ENCODE assay signal across 9 cellular contexts in the genomic region with DNA sequence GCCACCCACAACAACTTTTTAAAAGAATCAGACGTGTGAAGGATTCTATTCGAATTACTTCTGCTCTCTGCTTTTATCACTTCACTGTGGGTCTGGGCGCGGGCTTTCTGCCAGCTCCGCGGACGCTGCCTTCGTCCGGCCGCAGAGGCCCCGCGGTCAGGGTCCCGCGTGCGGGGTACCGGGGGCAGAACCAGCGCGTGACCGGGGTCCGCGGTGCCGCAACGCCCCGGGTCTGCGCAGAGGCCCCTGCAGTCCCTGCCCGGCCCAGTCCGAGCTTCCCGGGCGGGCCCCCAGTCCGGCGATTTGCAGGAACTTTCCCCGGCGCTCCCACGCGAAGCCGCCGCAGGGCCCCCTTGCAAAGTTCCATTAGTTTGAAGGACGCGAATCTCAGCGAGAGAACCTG. TPM values are rescaled to one million over a fixed set of nuclear protein-coding genes. Genes with fewer than 3 reads are reported as not detected.
DNase-seq lines count a peak whose midpoint lies in the region; ATAC-seq, FAIRE-seq and TF ChIP-seq lines count a peak whose summit lies in the region.
"Had no signal": no experiment of that assay in that cellular context is flagged by ENCODE, and none has a peak within 500 bp of the region (broad histone marks: within the 10 kb centered on the region; RNA-seq: fewer than 3 reads in every experiment).

No MANE protein-coding gene starts in this region.

- DNase-seq in bronchial epithelial cell (ENCODE audit: low read depth): no peak
- no peak for DNase-seq in keratinocyte (ENCODE audit: low read depth, low spot score)
- DNase-seq in smooth muscle cell (lab: John Stamatoyannopoulos, UW; ENCODE audit: unreplicated experiment): no peak
- DNase-seq in activated CD4-positive, alpha-beta T cell treated with anti-CD3 and anti-CD28 coated beads for 48 hours: no peak

- H3K27ac ChIP-seq in HUES6 (ENCODE audit: low read depth, low read length) (no peak overlapping the region), keratinocyte (ENCODE audit: control insufficient read depth, insufficient read depth, low read length) (no peak overlapping the region), smooth muscle cell (ENCODE audit: low read depth) (no peak overlapping the region)

- no peaks in the 10 kb centered on the region for H3K9me1 ChIP-seq in keratinocyte (ENCODE audit: control insufficient read depth, extremely low read depth, insufficient read depth, low read length)

- H3K4me1 ChIP-seq in HUES6 (ENCODE audit: control insufficient read depth, insufficient read depth, low read length): peaks cover 19% of the 10 kb centered on the region
- peaks cover 25% of the 10 kb centered on the region for H3K4me1 ChIP-seq in keratinocyte (ENCODE audit: control insufficient read depth, extremely low read depth, insufficient read depth, low read length)
- peaks cover 18% of the 10 kb centered on the region for H3K4me1 ChIP-seq in smooth muscle cell (ENCODE audit: low read depth)

- peak overlapping the region; percentile 33 for H2AFZ ChIP-seq in keratinocyte (ENCODE audit: control insufficient read depth, low read length)
- peak overlapping the region; percentile 94 for H2AFZ ChIP-seq in smooth muscle cell (ENCODE audit: low read depth)

- H3K9me3 ChIP-seq in HUES6 (ENCODE audit: control insufficient read depth, insufficient read depth, low read depth, low read length) (no peaks in the 10 kb centered on the region), keratinocyte (ENCODE audit: control insufficient read depth, low read depth, low read length) (no peaks in the 10 kb centered on the region), smooth muscle cell (replicated peaks; ENCODE audit: low read depth) (no peaks in the 10 kb centered on the region)

- ATAC-seq in GM21825 (IDR thresholded peaks at IDR 0.05; ENCODE audit: unreplicated experiment) (no peak), HG03571 (IDR thresholded peaks at IDR 0.05; ENCODE audit: unreplicated experiment) (no peak), HG02981 (IDR thresholded peaks at IDR 0.05; ENCODE audit: unreplicated experiment) (no peak)

- WGBS in smooth muscle cell (ENCODE audit: low lambda C conversion rate): 4% methylated on average over 39 of the region's 40 CpGs

- peaks cover 79% of the 10 kb centered on the region for H3K27me3 ChIP-seq in HUES6 (ENCODE audit: control insufficient read depth, insufficient read depth, low read length)
- H3K27me3 ChIP-seq in bronchial epithelial cell (ENCODE audit: control insufficient read depth, insufficient read depth, low read length): peaks cover 2% of the 10 kb centered on the region
- no peaks in the 10 kb centered on the region for H3K27me3 ChIP-seq in keratinocyte (ENCODE audit: control insufficient read depth, extremely low read depth, insufficient read depth, low read length)
- H3K27me3 ChIP-seq in smooth muscle cell (ENCODE audit: low read depth): no peaks in the 10 kb centered on the region

- no peak for FAIRE-seq in bronchial epithelial cell (lab: Jason Lieb, UNC)
- no peak for FAIRE-seq in keratinocyte (lab: Jason Lieb, UNC)
- FAIRE-seq: colon had no signal

- H3K9ac ChIP-seq in HUES6 (ENCODE audit: low read length): no peak overlapping the region
- peak overlapping the region; percentile 54 for H3K9ac ChIP-seq in keratinocyte (ENCODE audit: control insufficient read depth, extremely low read depth, insufficient read depth, low read length)
- no peak overlapping the region for H3K9ac ChIP-seq in smooth muscle cell (ENCODE audit: low read depth)

- H3K4me2 ChIP-seq in keratinocyte (ENCODE audit: control insufficient read depth, extremely low read depth, insufficient read depth, low read depth, low read length) (peak overlapping the region; percentile 73), smooth muscle cell (peak overlapping the region; percentile 89)

- TF ChIP-seq CTCF in bronchial epithelial cell (IDR thresholded peaks at IDR 0.05; ENCODE audit: insufficient read depth, low read length, severe bottlenecking) (no peak), keratinocyte (optimal IDR thresholded peaks at IDR 0.05 in 1 of 3, IDR thresholded peaks at IDR 0.05 in 1 of 3, conservative IDR thresholded peaks at IDR 0.05 in 1 of 3; ENCODE audit: extremely low read depth in 1 of 3, insufficient read depth in 2 of 3, low read length in 3 of 3) (no peak), smooth muscle cell (IDR thresholded peaks at IDR 0.05; ENCODE audit: borderline replicate concordance, insufficient read depth, poor library complexity, severe bottlenecking) (no peak)

- H3K36me3 ChIP-seq in HUES6 (ENCODE audit: control insufficient read depth, insufficient read depth, low read length) (no peaks in the 10 kb centered on the region), bronchial epithelial cell (ENCODE audit: control insufficient read depth, insufficient read depth, low read length) (no peaks in the 10 kb centered on the region), keratinocyte (ENCODE audit: control insufficient read depth in 2 of 2, extremely low read depth in 1 of 2, insufficient read depth in 2 of 2, low read length in 2 of 2) (peaks cover 0 to 9% of the 10 kb centered on the region in 2 experiments), smooth muscle cell (ENCODE audit: low read depth) (no peaks in the 10 kb centered on the region)

- peaks cover 42% of the 10 kb centered on the region for H3K79me2 ChIP-seq in keratinocyte (ENCODE audit: control insufficient read depth, insufficient read depth, low read length)
- H3K79me2 ChIP-seq in smooth muscle cell (ENCODE audit: low read depth): peaks cover 12% of the 10 kb centered on the region

- H3K4me3 ChIP-seq in HUES6 (ENCODE audit: low read depth, low read length): peak overlapping the region; percentile 80
- peak overlapping the region; percentile 69 for H3K4me3 ChIP-seq in bronchial epithelial cell (ENCODE audit: low read depth, low read length)
- H3K4me3 ChIP-seq in keratinocyte (ENCODE audit: control insufficient read depth in 2 of 3, extremely low read depth in 1 of 3, insufficient read depth in 2 of 3, low read depth in 1 of 3, low read length in 3 of 3): peak overlapping the region; percentile 39 to 57 (median 49)
- H3K4me3 ChIP-seq in smooth muscle cell: peak overlapping the region; percentile 65

- dilution Hi-C loops in keratinocyte (cut with MboI; ENCODE audit: extremely low pct_ligation_motif_present, low sequenced_read_pairs): no loop called here

- H4K20me1 ChIP-seq in keratinocyte (ENCODE audit: control insufficient read depth, extremely low read depth, insufficient read depth, low read length) (peaks cover 2% of the 10 kb centered on the region), smooth muscle cell (ENCODE audit: low read depth) (peaks cover 14% of the 10 kb centered on the region)

- peaks cover 11% of the 10 kb centered on the region for H3F3A ChIP-seq in smooth muscle cell (ENCODE audit: low read depth)

RNA-seq across cellular contexts. Expression of a gene that starts 0.5 kb away (rescaled TPM):
- total RNA-seq in bronchial epithelial cell (64.1 and 80.3 TPM in 2 replicates), smooth muscle cell (175 and 197 TPM in 2 replicates)
- polyA plus RNA-seq in keratinocyte (353 to 506 TPM (median 412 TPM) in 3 replicates), smooth muscle cell (170 and 257 TPM in 2 replicates)
- polyA plus RNA-seq in keratinocyte (2011; ENCODE audit: low read depth): 77.7 TPM
- 332 and 372 TPM in 2 replicates for polyA plus RNA-seq in keratinocyte (2011; cell fraction: cytosol; rRNA removed)
- polyA plus RNA-seq in keratinocyte (2011; cell fraction: nucleus; rRNA removed): 463 and 555 TPM in 2 replicates
- polyA plus RNA-seq in keratinocyte (2012; ENCODE audit: low replicate concordance): 189 and 262 TPM in 2 replicates
- 106 to 221 TPM (median 187 TPM) in 3 replicates for polyA minus RNA-seq in keratinocyte
- 191 TPM for polyA minus RNA-seq in keratinocyte (2011; cell fraction: cytosol; rRNA and poly(A)+ RNA removed)
- 118 and 182 TPM in 2 replicates for polyA minus RNA-seq in keratinocyte (2011; cell fraction: nucleus; rRNA and poly(A)+ RNA removed)

RNA-seq across cellular contexts. Expression of a gene that starts 6.4 kb away (rescaled TPM):
- total RNA-seq in bronchial epithelial cell (not detected in 2 replicates), smooth muscle cell (not detected in 2 replicates)
- polyA plus RNA-seq in keratinocyte (0.08 TPM in 1 of 3 replicates, not detected in the others), smooth muscle cell (not detected in 2 replicates)
- polyA plus RNA-seq in keratinocyte (2011; ENCODE audit: low read depth): not detected
- polyA plus RNA-seq in keratinocyte (2011; cell fraction: cytosol; rRNA removed): not detected in 2 replicates
- not detected in 2 replicates for polyA plus RNA-seq in keratinocyte (2011; cell fraction: nucleus; rRNA removed)
- polyA plus RNA-seq in keratinocyte (2012; ENCODE audit: low replicate concordance): not detected in 2 replicates
- 0.29 to 1.3 TPM (median 0.56 TPM) in 3 replicates for polyA minus RNA-seq in keratinocyte
- not detected for polyA minus RNA-seq in keratinocyte (2011; cell fraction: cytosol; rRNA and poly(A)+ RNA removed)
- not detected in 2 replicates for polyA minus RNA-seq in keratinocyte (2011; cell fraction: nucleus; rRNA and poly(A)+ RNA removed)
